In the genomic region with DNA sequence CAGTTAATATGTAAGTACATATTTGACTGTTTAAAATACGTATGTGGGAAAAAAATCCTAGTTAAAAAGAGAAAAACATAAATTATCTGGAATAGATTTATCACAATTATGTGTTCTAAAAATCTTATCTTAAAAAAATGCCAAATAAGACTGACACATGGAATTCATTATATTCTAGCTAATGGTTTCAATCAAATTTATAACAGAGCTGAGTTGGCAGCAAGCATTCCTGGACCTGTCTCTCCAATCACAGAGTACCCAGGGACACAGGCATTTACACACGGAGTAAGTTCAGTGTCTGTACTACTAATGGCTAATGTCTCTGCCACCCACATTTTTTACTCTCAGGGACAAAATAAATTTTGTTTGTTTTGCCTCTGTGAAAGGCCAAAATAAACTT, we compare ENCODE assay signal across 22 cellular contexts.
"Had no signal": no experiment of that assay in that cellular context is flagged by ENCODE, and none has a peak within 500 bp of the region (broad histone marks: within the 10 kb centered on the region; RNA-seq: fewer than 3 reads in every experiment).

No MANE protein-coding gene starts in this region.

- H3K4me3 ChIP-seq: coronary artery, esophagus muscularis mucosa, lung, mucosa of descending colon, neural progenitor cell, prostate gland, right atrium auricular region, smooth muscle cell, stomach, thyroid gland, vagina had no signal

- H3K9me3 ChIP-seq: esophagus muscularis mucosa, mucosa of descending colon, prostate gland, right atrium auricular region, stomach, thyroid gland, vagina had no signal

- ATAC-seq: mucosa of descending colon; natural killer cell treated with Interleukin-12 subunit alpha and Interleukin-12 subunit beta and Interleukin-15 and Interleukin-18, amount 100 ng/mL, for 72 hours; sciatic nerve; stimulated activated effector memory CD8-positive, alpha-beta T cell treated with anti-CD3 and anti-CD28 coated beads, Interleukin-12 subunit alpha, Interleukin-12 subunit beta, amount 100 ng/mL, for 72 hours had no signal

- H3K36me3 ChIP-seq: esophagus muscularis mucosa, neural progenitor cell, prostate gland, right atrium auricular region, stomach, thyroid gland, vagina had no signal

- H3K27ac ChIP-seq: coronary artery, esophagus muscularis mucosa, neural progenitor cell, prostate gland, right atrium auricular region, stomach, thyroid gland, vagina had no signal

- H3K9ac ChIP-seq: neural progenitor cell had no signal

- H3K4me1 ChIP-seq: right atrium auricular region, stomach, thyroid gland, vagina had no signal

- H3K4me2 ChIP-seq: neural progenitor cell, smooth muscle cell had no signal

- H3K27me3 ChIP-seq: esophagus muscularis mucosa, neural progenitor cell, right atrium auricular region, stomach, thyroid gland, vagina had no signal

- DNase-seq: effector memory CD4-positive, alpha-beta T cell; foreskin melanocyte; immature natural killer cell; naive B cell; stimulated activated CD4-positive, alpha-beta T cell treated with anti-CD3 and anti-CD28 coated beads, Interleukin-12 subunit alpha, Interleukin-12 subunit beta, amount 100 ng/mL, for 4 hours; stimulated activated CD4-positive, alpha-beta T cell treated with anti-CD3 and anti-CD28 coated beads, Interleukin-1b, Interleukin-23, amount 100 ng/mL, for 48 hours; stimulated activated CD4-positive, alpha-beta T cell treated with anti-CD3 and anti-CD28 coated beads, Interleukin-4, amount 100 ng/mL, for 24 hours; stimulated activated naive CD4-positive, alpha-beta T cell treated with Interleukin-2 at 50 U/mL for 16 hours had no signal

- H2AFZ ChIP-seq: neural progenitor cell had no signal
